ENCODE assay signal across 22 cellular contexts in genomic region chr16:85239239-85239638, GRCh38.
DNase-seq lines count a peak whose midpoint lies in the region; ATAC-seq, FAIRE-seq and TF ChIP-seq lines count a peak whose summit lies in the region.
"Had no signal": no experiment of that assay in that cellular context is flagged by ENCODE, and none has a peak within 500 bp of the region (broad histone marks: within the 10 kb centered on the region; RNA-seq: fewer than 3 reads in every experiment).

No MANE protein-coding gene starts in this region.

- H3K14ac ChIP-seq in IMR-90 (replicated peaks; ENCODE audit: low read depth, low read length) (0 out of 2 replicates have a peak overlapping the region, but pooled peaks have one; percentile 45), H1 (ENCODE audit: insufficient read length) (no peak overlapping the region)

- in situ Hi-C loops in IMR-90 (cut with MboI; ENCODE audit: low sequenced_read_pairs) = no loop called here

- H3K4me2 ChIP-seq in IMR-90 (ENCODE audit: low read depth, low read length) (no peak overlapping the region), H1 (ENCODE audit: insufficient read depth in 1 of 2, low read depth in 2 of 2, low read length in 2 of 2) (no peak overlapping the region)
- H3K4me2 ChIP-seq: KMS-11 had no signal

- H4K5ac ChIP-seq in IMR-90 (ENCODE audit: low read depth, low read length) = no peak overlapping the region
- no peak overlapping the region for H4K5ac ChIP-seq in H1 (ENCODE audit: insufficient read length, low read depth, low read length)

- TF ChIP-seq RAD21 in IMR-90 (IDR thresholded peaks at IDR 0.05; ENCODE audit: low read length) (no peak), H1 (IDR thresholded peaks at IDR 0.05 in 1 of 2, conservative IDR thresholded peaks at IDR 0.05 in 1 of 2; ENCODE audit: low read depth in 2 of 2, low read length in 2 of 2) (no peak)

- dilution Hi-C loops in IMR-90 (cut with HindIII; ENCODE audit: low sequenced_read_pairs, unreplicated experiment) = no loop called here

- H3K9me3 ChIP-seq in IMR-90 (ENCODE audit: control insufficient read depth, insufficient read depth, low read length) (no peaks in the 10 kb centered on the region), H1 (ENCODE audit: insufficient read depth in 2 of 2, low read depth in 1 of 2, low read length in 1 of 2) (no peaks in the 10 kb centered on the region), sigmoid colon (no peaks in the 10 kb centered on the region)

- no peaks in the 10 kb centered on the region for H3K36me3 ChIP-seq in IMR-90 (ENCODE audit: control insufficient read depth, insufficient read depth, low read length)
- H3K36me3 ChIP-seq in H1 (ENCODE audit: control insufficient read depth in 2 of 4, insufficient read depth in 4 of 4, low read length in 3 of 4) = no peaks in the 10 kb centered on the region
- no peaks in the 10 kb centered on the region for H3K36me3 ChIP-seq in sigmoid colon

- H3K56ac ChIP-seq in IMR-90 (ENCODE audit: extremely low read depth, insufficient read depth, low read length) (no peak overlapping the region), H1 (replicated peaks; ENCODE audit: insufficient read length, low read depth, low read length) (no peak overlapping the region)

- H4K8ac ChIP-seq in IMR-90 (ENCODE audit: low read depth in 2 of 2, low read length in 2 of 2) (no peak overlapping the region; a peak in 1 of 4 replicates), H1 (ENCODE audit: extremely low read depth, insufficient read depth, low read length) (no peak overlapping the region)

- TF ChIP-seq EP300 in H1 (IDR thresholded peaks at IDR 0.05; ENCODE audit: borderline replicate concordance in 1 of 2, low read depth in 2 of 2, low read length in 2 of 2) (no peak), sigmoid colon (IDR thresholded peaks at IDR 0.05) (no peak)

- H2AK5ac ChIP-seq in IMR-90 (ENCODE audit: low read depth, low read length) = no peak overlapping the region
- 0 out of 2 replicates have a peak overlapping the region, but pooled peaks have one; percentile 61 for H2AK5ac ChIP-seq in H1 (ENCODE audit: low read depth, low read length)

- H3K23me2 ChIP-seq in H1 (ENCODE audit: low read depth, low read length) = peaks cover 5% of the 10 kb centered on the region; the same call in 1 of the 2 replicates

- H3K4me3 ChIP-seq in IMR-90 (ENCODE audit: insufficient read depth, low read depth, low read length) (no peak overlapping the region), H1 (ENCODE audit: extremely low read depth in 1 of 4, insufficient read depth in 2 of 4, low read depth in 3 of 4, low read length in 4 of 4) (no peak overlapping the region), sigmoid colon (no peak overlapping the region)
- H3K4me3 ChIP-seq: GM23248, SK-N-MC had no signal

- H2AFZ ChIP-seq in IMR-90 (replicated peaks; ENCODE audit: low read length, poor library complexity) = no peak overlapping the region
- no peak overlapping the region for H2AFZ ChIP-seq in H1 (ENCODE audit: low read length)
- H2AFZ ChIP-seq: GM23248 had no signal

- no TSS peak for BruUV-seq in IMR-90 (replicated peaks; lab: Mats Ljungman, UMichigan)

- peaks cover 35 to 83% of the 10 kb centered on the region in 2 experiments for H3K79me1 ChIP-seq in IMR-90 (ENCODE audit: low read depth in 1 of 2, low read length in 2 of 2)
- H3K79me1 ChIP-seq in H1 (ENCODE audit: low read depth, low read length) = peaks cover 2% of the 10 kb centered on the region

- H2BK20ac ChIP-seq in IMR-90 (ENCODE audit: low read depth, low read length) (no peak overlapping the region), H1 (ENCODE audit: low read length) (peak overlapping the region; percentile 40; the same call in 1 of the 2 replicates)

- POLR2A ChIA-PET in IMR-90 (lab: Charles Lee; ENCODE audit: unreplicated experiment) = no interaction called here
- POLR2A ChIA-PET in H1 (lab: Charles Lee; ENCODE audit: partially characterized antibody) = no interaction called here

- DNase-seq in NCI-H1436 (lab: John Stamatoyannopoulos, UW) = peak; percentile 46
- no peak for DNase-seq in NCI-H1436 treated with DMSO at 0.1 percent for 48 hours (lab: John Stamatoyannopoulos, UW)
- no peak for DNase-seq in IMR-90
- DNase-seq in H1 (ENCODE audit: low read depth in 1 of 2, low spot score in 2 of 2) = no peak
- peak; percentile 62 for DNase-seq in sigmoid colon
- DNase-seq in HuH-7.5 (ENCODE audit: low spot score) = no peak
- no peak for DNase-seq in anterior cingulate cortex (lab: John Stamatoyannopoulos, UW)
- DNase-seq in NCI-H128 (lab: John Stamatoyannopoulos, UW; ENCODE audit: unreplicated experiment) = no peak
- DNase-seq: AML-193; CD4-positive, CD25-positive, alpha-beta regulatory T cell; GM23248; NCI-H1092 treated with DMSO at 0.1 percent for 48 hours; NCI-H1694; NCI-H2081; NCI-H446 treated with DMSO at 0.1 percent for 48 hours; NCI-H526 treated with DMSO at 0.1 percent for 48 hours; SHP77 treated with DMSO at 0.1 percent for 48 hours; SW 1271 had no signal

- no peak overlapping the region for H2BK15ac ChIP-seq in IMR-90 (ENCODE audit: low read depth, low read length)
- H2BK15ac ChIP-seq in H1 (ENCODE audit: low read length) = no peak overlapping the region

- H3K27ac ChIP-seq in IMR-90 (ENCODE audit: insufficient read depth, low read length) (no peak overlapping the region), H1 (ENCODE audit: low read depth, low read length) (no peak overlapping the region), sigmoid colon (no peak overlapping the region)
- H3K27ac ChIP-seq: KMS-11, RWPE1 had no signal

- H2BK5ac ChIP-seq in IMR-90 (ENCODE audit: low read depth, low read length, poor library complexity, severe bottlenecking) (no peak overlapping the region), H1 (ENCODE audit: low read depth, low read length) (no peak overlapping the region)

- H3K9me1 ChIP-seq in IMR-90 (ENCODE audit: insufficient read depth, low read length) = peaks cover 16% of the 10 kb centered on the region

- H3K18ac ChIP-seq in IMR-90 (ENCODE audit: low read depth, low read length) (no peak overlapping the region), H1 (ENCODE audit: extremely low read depth, low read length) (no peak overlapping the region)

- FAIRE-seq in H1 (lab: Jason Lieb, UNC) = no peak
- FAIRE-seq: GM12891 had no signal

- H3K27me3 ChIP-seq in IMR-90 (ENCODE audit: control insufficient read depth, insufficient read depth, low read length) (no peaks in the 10 kb centered on the region), H1 (replicated peaks in 1 of 4; ENCODE audit: control insufficient read depth in 3 of 4, extremely low read depth in 1 of 4, insufficient read depth in 3 of 4, low read length in 3 of 4) (no peaks in the 10 kb centered on the region; a peak in 2 of 7 replicates), sigmoid colon (no peaks in the 10 kb centered on the region)

- peak overlapping the region; percentile 93 for H3K4ac ChIP-seq in IMR-90 (ENCODE audit: low read depth, low read length)
- no peak overlapping the region for H3K4ac ChIP-seq in H1 (replicated peaks; ENCODE audit: insufficient read length, low read depth, low read length)

- WGBS in IMR-90 (ENCODE audit: extremely low coverage in 2 of 2, insufficient read length in 1 of 2), 2 experiments = no CpG with 5 or more reads among the region's 5 CpGs
- WGBS in H1 (ENCODE audit: extremely low coverage in 1 of 2, insufficient coverage in 1 of 2, insufficient read length in 1 of 2, insufficient replicate concordance in 2 of 2, low coverage in 1 of 2, low lambda C conversion rate in 2 of 2, missing lambda C conversion rate in 1 of 2), 2 experiments = 87% methylated on average over 5 of the region's 5 CpGs; no CpG with 5 or more reads in 1 of the 2 experiments
- 72 to 89% methylated on average over 5 of the region's 5 CpGs for WGBS in sigmoid colon, 2 donors

- H3K9ac ChIP-seq in IMR-90 (ENCODE audit: low read depth, low read length) (no peak overlapping the region), H1 (replicated peaks in 1 of 4; ENCODE audit: extremely low read depth in 1 of 4, low read depth in 3 of 4, low read length in 3 of 4) (no peak overlapping the region)
- H3K9ac ChIP-seq: KMS-11 had no signal

- CTCF ChIA-PET in IMR-90 (lab: Yijun Ruan, JAX) (interaction anchor here (1.3 kb wide), 1 partner anchor 66 kb away, joined by 4 read pairs; no protein-coding TSS in a partner anchor), H1 (lab: Charles Lee; ENCODE audit: partially characterized antibody) (interaction anchor here (0.8 to 33.8 kb wide), 11 partner anchors 10 to 436 kb away, joined by 3 to 371 read pairs (median 4); no protein-coding TSS in a partner anchor)

- no peak for ATAC-seq in IMR-90 (ENCODE audit: low read depth)

- H3K4me1 ChIP-seq in IMR-90 (ENCODE audit: control insufficient read depth, insufficient read depth, low read length) (peaks cover 33% of the 10 kb centered on the region), H1 (replicated peaks in 1 of 4; ENCODE audit: control insufficient read depth in 3 of 4, insufficient read depth in 4 of 4, low read length in 3 of 4) (peaks cover 4 to 36% (median 25%) of the 10 kb centered on the region in 4 experiments), sigmoid colon (peaks cover 0 to 45% (median 38%) of the 10 kb centered on the region in 4 donors)

- H4K20me1 ChIP-seq in IMR-90 (ENCODE audit: insufficient read depth, low read length) = peaks cover 22% of the 10 kb centered on the region
- no peaks in the 10 kb centered on the region for H4K20me1 ChIP-seq in H1 (replicated peaks in 1 of 2; ENCODE audit: control insufficient read depth in 1 of 2, insufficient read depth in 2 of 2, low read length in 2 of 2)

- no peak overlapping the region for H3K23ac ChIP-seq in IMR-90 (ENCODE audit: low read depth, low read length)
- no peak overlapping the region for H3K23ac ChIP-seq in H1 (ENCODE audit: insufficient read length)

- peak overlapping the region; percentile 75; the same call in 1 of the 2 replicates for H2BK12ac ChIP-seq in H1 (ENCODE audit: low read depth, low read length)

- no peak overlapping the region for H2BK120ac ChIP-seq in IMR-90 (ENCODE audit: low read depth, low read length)
- H2BK120ac ChIP-seq in H1 (replicated peaks; ENCODE audit: low read depth, low read length) = no peak overlapping the region

- TF ChIP-seq CTCF in IMR-90 (conservative IDR thresholded peaks at IDR 0.05; ENCODE audit: low read depth, low read length) (no peak), H1 (IDR thresholded peaks at IDR 0.05; ENCODE audit: control extremely low read depth in 1 of 3, insufficient read depth in 1 of 3, low read depth in 1 of 3, low read length in 3 of 3) (no peak), sigmoid colon (IDR thresholded peaks at IDR 0.05) (no peak)

- no peak overlapping the region for H2AK9ac ChIP-seq in IMR-90 (replicated peaks; ENCODE audit: low read depth, low read length, poor library complexity)

- peak overlapping the region; percentile 41; the same call in 1 of the 2 replicates for H4K91ac ChIP-seq in IMR-90 (ENCODE audit: insufficient read depth, low read depth, low read length)
- no peak overlapping the region for H4K91ac ChIP-seq in H1 (replicated peaks; ENCODE audit: insufficient read length, low read length)

- intact Hi-C loops in IMR-90 (cut with micrococcal nuclease) (loop anchor here (5.0 kb wide), 1 partner anchor 42 kb away; no protein-coding TSS in a partner anchor), sigmoid colon (cut with DNase I) (loop anchor here (2.0 kb wide), 1 partner anchor 124 kb away; no protein-coding TSS in a partner anchor)

- TF ChIP-seq POLR2A in IMR-90 (IDR thresholded peaks at IDR 0.05; ENCODE audit: low read depth, low read length) (no peak), H1 (IDR thresholded peaks at IDR 0.05; ENCODE audit: control extremely low read depth in 1 of 2, low read depth in 2 of 2, low read length in 2 of 2) (no peak), sigmoid colon (IDR thresholded peaks at IDR 0.05) (no peak)

- peaks cover 0 to 5% of the 10 kb centered on the region in 2 experiments; a peak in 1 of 4 replicates for H3K79me2 ChIP-seq in H1 (ENCODE audit: control insufficient read depth in 1 of 2, insufficient read depth in 2 of 2, low read length in 2 of 2)

Comparison
In these comparisons a context has a peak if more than half of its experiments do, and no peak if none do; other contexts are left out.
1. DNase-seq: peak in NCI-H1436 (single experiment) and sigmoid colon (single experiment); none in NCI-H1436 treated with DMSO at 0.1 percent for 48 hours (single experiment), IMR-90 (single experiment), H1 (0 of 2), HuH-7.5 (single experiment), anterior cingulate cortex (0 of 58) and NCI-H128 (single experiment).